1 cellular context compared by ENCODE assay signal in the genomic region with DNA sequence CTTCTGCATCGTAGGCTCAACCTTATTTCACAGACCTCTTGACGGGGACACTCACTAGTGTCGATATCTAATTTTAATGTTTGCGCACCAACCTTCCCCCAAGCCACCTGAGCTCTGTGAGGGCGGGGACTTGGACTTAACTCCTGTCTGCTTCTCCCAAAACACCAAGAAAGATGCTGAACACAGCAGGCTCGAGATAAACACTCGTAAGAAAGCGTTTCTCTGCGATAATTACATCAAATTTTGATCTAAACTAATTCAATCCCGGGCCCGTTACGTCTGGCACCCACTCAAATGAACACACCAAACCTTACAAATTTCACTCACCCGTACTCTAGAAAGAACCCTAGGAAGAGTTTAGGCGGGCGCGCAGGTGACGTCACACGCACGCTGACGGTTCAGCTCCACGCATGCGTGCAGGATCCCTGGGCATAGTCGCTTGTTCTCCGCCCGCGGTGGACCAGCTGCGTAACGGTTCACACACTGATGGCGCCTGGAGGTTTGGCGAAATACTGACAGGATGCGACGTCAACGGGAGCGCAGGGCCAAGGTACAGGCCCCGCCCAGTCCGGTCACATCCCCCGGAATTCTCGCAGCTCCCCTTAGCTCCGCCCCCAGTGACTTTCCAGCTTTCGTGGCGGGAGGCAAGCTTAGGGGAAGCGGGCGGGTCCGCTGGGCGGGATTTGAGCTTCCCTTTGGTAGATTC.
TF ChIP-seq lines count a peak whose summit lies in the region.

A gene with protein sequence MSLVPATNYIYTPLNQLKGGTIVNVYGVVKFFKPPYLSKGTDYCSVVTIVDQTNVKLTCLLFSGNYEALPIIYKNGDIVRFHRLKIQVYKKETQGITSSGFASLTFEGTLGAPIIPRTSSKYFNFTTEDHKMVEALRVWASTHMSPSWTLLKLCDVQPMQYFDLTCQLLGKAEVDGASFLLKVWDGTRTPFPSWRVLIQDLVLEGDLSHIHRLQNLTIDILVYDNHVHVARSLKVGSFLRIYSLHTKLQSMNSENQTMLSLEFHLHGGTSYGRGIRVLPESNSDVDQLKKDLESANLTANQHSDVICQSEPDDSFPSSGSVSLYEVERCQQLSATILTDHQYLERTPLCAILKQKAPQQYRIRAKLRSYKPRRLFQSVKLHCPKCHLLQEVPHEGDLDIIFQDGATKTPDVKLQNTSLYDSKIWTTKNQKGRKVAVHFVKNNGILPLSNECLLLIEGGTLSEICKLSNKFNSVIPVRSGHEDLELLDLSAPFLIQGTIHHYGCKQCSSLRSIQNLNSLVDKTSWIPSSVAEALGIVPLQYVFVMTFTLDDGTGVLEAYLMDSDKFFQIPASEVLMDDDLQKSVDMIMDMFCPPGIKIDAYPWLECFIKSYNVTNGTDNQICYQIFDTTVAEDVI (minus strand): TSS at position 359 of the 706 bp plus-strand sequence. CDS start 32,652 bp downstream, outside the sequence.

TF ChIP-seq in K562, 482 proteins besides CTCF, POLR2A, EP300 and RAD21 (continued from another document and continues in another):
- TF ChIP-seq, protein P1, sequence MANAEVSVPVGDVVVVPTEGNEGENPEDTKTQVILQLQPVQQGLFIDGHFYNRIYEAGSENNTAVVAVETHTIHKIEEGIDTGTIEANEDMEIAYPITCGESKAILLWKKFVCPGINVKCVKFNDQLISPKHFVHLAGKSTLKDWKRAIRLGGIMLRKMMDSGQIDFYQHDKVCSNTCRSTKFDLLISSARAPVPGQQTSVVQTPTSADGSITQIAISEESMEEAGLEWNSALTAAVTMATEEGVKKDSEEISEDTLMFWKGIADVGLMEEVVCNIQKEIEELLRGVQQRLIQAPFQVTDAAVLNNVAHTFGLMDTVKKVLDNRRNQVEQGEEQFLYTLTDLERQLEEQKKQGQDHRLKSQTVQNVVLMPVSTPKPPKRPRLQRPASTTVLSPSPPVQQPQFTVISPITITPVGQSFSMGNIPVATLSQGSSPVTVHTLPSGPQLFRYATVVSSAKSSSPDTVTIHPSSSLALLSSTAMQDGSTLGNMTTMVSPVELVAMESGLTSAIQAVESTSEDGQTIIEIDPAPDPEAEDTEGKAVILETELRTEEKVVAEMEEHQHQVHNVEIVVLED (CRISPR knock-in tag; IDR thresholded peaks at IDR 0.05): peak; percentile 96
- TF ChIP-seq FOXM1 (IDR thresholded peaks at IDR 0.05; ENCODE audit: low read depth) (peak; percentile 82), FOXM1 (CRISPR knock-in tag; IDR thresholded peaks at IDR 0.05; ENCODE audit: low read depth) (peak; percentile 83; the same call in 1 of the 2 replicates), ZNF143 (CRISPR knock-in tag; IDR thresholded peaks at IDR 0.05) (no peak), L3MBTL2 (IDR thresholded peaks at IDR 0.05) (peak; percentile 98), CBFA2T2 (conservative IDR thresholded peaks at IDR 0.05) (no peak), MCM7 (IDR thresholded peaks at IDR 0.05) (no peak), MTA2 (IDR thresholded peaks at IDR 0.05; ENCODE audit: low read depth) (no peak), MTA1 (IDR thresholded peaks at IDR 0.05; ENCODE audit: borderline replicate concordance) (peak; percentile 98), TCF7 (IDR thresholded peaks at IDR 0.05; ENCODE audit: borderline replicate concordance) (no peak), ARID1B (IDR thresholded peaks at IDR 0.05) (peak; percentile 34; the same call in 1 of the 2 replicates), ZNF408 (CRISPR knock-in tag; IDR thresholded peaks at IDR 0.05; ENCODE audit: low read depth) (no peak), CHD4 (IDR thresholded peaks at IDR 0.05; ENCODE audit: insufficient read depth, insufficient replicate concordance, low read depth, low read length, poor library complexity, severe bottlenecking) (no peak), CXXC5 (CRISPR knock-in tag; IDR thresholded peaks at IDR 0.05) (peak; percentile 96), KAT2B (IDR thresholded peaks at IDR 0.05; ENCODE audit: low read depth, low read length) (no peak), SMARCA5 (IDR thresholded peaks at IDR 0.05) (no peak), ZNF217 (CRISPR knock-in tag; IDR thresholded peaks at IDR 0.05) (no peak), ERF (CRISPR knock-in tag; IDR thresholded peaks at IDR 0.05) (0 out of 2 replicates have a peak, but pooled peaks have one; percentile 72), RBM15 (IDR thresholded peaks at IDR 0.05; ENCODE audit: insufficient read depth, low read length) (no peak), ZNF354B (CRISPR knock-in tag; IDR thresholded peaks at IDR 0.05) (no peak), SRSF9 (IDR thresholded peaks at IDR 0.05; ENCODE audit: borderline replicate concordance, low read depth, low read length) (no peak), ZNF175 (CRISPR knock-in tag; IDR thresholded peaks at IDR 0.05; ENCODE audit: low read depth) (peak; percentile 38; the same call in 1 of the 2 replicates), DIDO1 (tag; IDR thresholded peaks at IDR 0.05; ENCODE audit: low read depth) (peak; percentile 72; the same call in 1 of the 2 replicates), TARDBP (IDR thresholded peaks at IDR 0.05) (peak; percentile 97), ZC3H4 (CRISPR knock-in tag; IDR thresholded peaks at IDR 0.05; ENCODE audit: borderline replicate concordance) (no peak), POU5F1 (IDR thresholded peaks at IDR 0.05; ENCODE audit: borderline replicate concordance, low read depth, low read length, partially characterized antibody) (no peak)
- TF ChIP-seq, protein P2, sequence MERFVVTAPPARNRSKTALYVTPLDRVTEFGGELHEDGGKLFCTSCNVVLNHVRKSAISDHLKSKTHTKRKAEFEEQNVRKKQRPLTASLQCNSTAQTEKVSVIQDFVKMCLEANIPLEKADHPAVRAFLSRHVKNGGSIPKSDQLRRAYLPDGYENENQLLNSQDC (CRISPR knock-in tag; IDR thresholded peaks at IDR 0.05): no peak
- TF ChIP-seq, protein P3, sequence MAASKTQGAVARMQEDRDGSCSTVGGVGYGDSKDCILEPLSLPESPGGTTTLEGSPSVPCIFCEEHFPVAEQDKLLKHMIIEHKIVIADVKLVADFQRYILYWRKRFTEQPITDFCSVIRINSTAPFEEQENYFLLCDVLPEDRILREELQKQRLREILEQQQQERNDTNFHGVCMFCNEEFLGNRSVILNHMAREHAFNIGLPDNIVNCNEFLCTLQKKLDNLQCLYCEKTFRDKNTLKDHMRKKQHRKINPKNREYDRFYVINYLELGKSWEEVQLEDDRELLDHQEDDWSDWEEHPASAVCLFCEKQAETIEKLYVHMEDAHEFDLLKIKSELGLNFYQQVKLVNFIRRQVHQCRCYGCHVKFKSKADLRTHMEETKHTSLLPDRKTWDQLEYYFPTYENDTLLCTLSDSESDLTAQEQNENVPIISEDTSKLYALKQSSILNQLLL (CRISPR knock-in tag; IDR thresholded peaks at IDR 0.05; ENCODE audit: borderline replicate concordance): no peak
- TF ChIP-seq, protein P4, sequence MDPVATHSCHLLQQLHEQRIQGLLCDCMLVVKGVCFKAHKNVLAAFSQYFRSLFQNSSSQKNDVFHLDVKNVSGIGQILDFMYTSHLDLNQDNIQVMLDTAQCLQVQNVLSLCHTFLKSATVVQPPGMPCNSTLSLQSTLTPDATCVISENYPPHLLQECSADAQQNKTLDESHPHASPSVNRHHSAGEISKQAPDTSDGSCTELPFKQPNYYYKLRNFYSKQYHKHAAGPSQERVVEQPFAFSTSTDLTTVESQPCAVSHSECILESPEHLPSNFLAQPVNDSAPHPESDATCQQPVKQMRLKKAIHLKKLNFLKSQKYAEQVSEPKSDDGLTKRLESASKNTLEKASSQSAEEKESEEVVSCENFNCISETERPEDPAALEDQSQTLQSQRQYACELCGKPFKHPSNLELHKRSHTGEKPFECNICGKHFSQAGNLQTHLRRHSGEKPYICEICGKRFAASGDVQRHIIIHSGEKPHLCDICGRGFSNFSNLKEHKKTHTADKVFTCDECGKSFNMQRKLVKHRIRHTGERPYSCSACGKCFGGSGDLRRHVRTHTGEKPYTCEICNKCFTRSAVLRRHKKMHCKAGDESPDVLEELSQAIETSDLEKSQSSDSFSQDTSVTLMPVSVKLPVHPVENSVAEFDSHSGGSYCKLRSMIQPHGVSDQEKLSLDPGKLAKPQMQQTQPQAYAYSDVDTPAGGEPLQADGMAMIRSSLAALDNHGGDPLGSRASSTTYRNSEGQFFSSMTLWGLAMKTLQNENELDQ (CRISPR knock-in tag; IDR thresholded peaks at IDR 0.05; ENCODE audit: borderline replicate concordance): no peak
- TF ChIP-seq, protein P5, sequence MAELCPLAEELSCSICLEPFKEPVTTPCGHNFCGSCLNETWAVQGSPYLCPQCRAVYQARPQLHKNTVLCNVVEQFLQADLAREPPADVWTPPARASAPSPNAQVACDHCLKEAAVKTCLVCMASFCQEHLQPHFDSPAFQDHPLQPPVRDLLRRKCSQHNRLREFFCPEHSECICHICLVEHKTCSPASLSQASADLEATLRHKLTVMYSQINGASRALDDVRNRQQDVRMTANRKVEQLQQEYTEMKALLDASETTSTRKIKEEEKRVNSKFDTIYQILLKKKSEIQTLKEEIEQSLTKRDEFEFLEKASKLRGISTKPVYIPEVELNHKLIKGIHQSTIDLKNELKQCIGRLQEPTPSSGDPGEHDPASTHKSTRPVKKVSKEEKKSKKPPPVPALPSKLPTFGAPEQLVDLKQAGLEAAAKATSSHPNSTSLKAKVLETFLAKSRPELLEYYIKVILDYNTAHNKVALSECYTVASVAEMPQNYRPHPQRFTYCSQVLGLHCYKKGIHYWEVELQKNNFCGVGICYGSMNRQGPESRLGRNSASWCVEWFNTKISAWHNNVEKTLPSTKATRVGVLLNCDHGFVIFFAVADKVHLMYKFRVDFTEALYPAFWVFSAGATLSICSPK (IDR thresholded peaks at IDR 0.05; ENCODE audit: borderline replicate concordance): 0 out of 2 replicates have a peak, but pooled peaks have one; percentile 69
- TF ChIP-seq, protein P6, sequence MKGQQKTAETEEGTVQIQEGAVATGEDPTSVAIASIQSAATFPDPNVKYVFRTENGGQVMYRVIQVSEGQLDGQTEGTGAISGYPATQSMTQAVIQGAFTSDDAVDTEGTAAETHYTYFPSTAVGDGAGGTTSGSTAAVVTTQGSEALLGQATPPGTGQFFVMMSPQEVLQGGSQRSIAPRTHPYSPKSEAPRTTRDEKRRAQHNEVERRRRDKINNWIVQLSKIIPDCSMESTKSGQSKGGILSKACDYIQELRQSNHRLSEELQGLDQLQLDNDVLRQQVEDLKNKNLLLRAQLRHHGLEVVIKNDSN (CRISPR knock-in tag; IDR thresholded peaks at IDR 0.05): no peak
- TF ChIP-seq, protein P7, sequence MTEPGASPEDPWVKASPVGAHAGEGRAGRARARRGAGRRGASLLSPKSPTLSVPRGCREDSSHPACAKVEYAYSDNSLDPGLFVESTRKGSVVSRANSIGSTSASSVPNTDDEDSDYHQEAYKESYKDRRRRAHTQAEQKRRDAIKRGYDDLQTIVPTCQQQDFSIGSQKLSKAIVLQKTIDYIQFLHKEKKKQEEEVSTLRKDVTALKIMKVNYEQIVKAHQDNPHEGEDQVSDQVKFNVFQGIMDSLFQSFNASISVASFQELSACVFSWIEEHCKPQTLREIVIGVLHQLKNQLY (CRISPR knock-in tag; conservative IDR thresholded peaks at IDR 0.05): no peak
- TF ChIP-seq, protein P8, sequence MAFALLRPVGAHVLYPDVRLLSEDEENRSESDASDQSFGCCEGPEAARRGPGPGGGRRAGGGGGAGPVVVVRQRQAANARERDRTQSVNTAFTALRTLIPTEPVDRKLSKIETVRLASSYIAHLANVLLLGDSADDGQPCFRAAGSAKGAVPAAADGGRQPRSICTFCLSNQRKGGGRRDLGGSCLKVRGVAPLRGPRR (CRISPR knock-in tag; IDR thresholded peaks at IDR 0.05): no peak
- TF ChIP-seq, protein P9, sequence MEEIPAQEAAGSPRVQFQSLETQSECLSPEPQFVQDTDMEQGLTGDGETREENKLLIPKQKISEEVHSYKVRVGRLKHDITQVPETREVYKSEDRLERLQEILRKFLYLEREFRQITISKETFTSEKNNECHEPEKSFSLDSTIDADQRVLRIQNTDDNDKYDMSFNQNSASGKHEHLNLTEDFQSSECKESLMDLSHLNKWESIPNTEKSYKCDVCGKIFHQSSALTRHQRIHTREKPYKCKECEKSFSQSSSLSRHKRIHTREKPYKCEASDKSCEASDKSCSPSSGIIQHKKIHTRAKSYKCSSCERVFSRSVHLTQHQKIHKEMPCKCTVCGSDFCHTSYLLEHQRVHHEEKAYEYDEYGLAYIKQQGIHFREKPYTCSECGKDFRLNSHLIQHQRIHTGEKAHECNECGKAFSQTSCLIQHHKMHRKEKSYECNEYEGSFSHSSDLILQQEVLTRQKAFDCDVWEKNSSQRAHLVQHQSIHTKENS (CRISPR knock-in tag; IDR thresholded peaks at IDR 0.05): no peak
- TF ChIP-seq, protein P10, sequence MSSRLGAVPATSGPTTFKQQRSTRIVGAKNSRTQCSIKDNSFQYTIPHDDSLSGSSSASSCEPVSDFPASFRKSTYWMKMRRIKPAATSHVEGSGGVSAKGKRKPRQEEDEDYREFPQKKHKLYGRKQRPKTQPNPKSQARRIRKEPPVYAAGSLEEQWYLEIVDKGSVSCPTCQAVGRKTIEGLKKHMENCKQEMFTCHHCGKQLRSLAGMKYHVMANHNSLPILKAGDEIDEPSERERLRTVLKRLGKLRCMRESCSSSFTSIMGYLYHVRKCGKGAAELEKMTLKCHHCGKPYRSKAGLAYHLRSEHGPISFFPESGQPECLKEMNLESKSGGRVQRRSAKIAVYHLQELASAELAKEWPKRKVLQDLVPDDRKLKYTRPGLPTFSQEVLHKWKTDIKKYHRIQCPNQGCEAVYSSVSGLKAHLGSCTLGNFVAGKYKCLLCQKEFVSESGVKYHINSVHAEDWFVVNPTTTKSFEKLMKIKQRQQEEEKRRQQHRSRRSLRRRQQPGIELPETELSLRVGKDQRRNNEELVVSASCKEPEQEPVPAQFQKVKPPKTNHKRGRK (tag; IDR thresholded peaks at IDR 0.05): no peak
- TF ChIP-seq, protein P11, sequence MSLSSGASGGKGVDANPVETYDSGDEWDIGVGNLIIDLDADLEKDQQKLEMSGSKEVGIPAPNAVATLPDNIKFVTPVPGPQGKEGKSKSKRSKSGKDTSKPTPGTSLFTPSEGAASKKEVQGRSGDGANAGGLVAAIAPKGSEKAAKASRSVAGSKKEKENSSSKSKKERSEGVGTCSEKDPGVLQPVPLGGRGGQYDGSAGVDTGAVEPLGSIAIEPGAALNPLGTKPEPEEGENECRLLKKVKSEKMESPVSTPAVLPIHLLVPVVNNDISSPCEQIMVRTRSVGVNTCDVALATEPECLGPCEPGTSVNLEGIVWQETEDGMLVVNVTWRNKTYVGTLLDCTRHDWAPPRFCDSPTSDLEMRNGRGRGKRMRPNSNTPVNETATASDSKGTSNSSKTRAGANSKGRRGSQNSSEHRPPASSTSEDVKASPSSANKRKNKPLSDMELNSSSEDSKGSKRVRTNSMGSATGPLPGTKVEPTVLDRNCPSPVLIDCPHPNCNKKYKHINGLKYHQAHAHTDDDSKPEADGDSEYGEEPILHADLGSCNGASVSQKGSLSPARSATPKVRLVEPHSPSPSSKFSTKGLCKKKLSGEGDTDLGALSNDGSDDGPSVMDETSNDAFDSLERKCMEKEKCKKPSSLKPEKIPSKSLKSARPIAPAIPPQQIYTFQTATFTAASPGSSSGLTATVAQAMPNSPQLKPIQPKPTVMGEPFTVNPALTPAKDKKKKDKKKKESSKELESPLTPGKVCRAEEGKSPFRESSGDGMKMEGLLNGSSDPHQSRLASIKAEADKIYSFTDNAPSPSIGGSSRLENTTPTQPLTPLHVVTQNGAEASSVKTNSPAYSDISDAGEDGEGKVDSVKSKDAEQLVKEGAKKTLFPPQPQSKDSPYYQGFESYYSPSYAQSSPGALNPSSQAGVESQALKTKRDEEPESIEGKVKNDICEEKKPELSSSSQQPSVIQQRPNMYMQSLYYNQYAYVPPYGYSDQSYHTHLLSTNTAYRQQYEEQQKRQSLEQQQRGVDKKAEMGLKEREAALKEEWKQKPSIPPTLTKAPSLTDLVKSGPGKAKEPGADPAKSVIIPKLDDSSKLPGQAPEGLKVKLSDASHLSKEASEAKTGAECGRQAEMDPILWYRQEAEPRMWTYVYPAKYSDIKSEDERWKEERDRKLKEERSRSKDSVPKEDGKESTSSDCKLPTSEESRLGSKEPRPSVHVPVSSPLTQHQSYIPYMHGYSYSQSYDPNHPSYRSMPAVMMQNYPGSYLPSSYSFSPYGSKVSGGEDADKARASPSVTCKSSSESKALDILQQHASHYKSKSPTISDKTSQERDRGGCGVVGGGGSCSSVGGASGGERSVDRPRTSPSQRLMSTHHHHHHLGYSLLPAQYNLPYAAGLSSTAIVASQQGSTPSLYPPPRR (CRISPR knock-in tag; IDR thresholded peaks at IDR 0.05; ENCODE audit: borderline replicate concordance): no peak
